16 cellular contexts compared by ENCODE assay signal in genomic region chr4:7852568-7853185, GRCh38.
DNase-seq lines count a peak whose midpoint lies in the region; ATAC-seq, FAIRE-seq and TF ChIP-seq lines count a peak whose summit lies in the region.
"Had no signal": no experiment of that assay in that cellular context is flagged by ENCODE, and none has a peak within 500 bp of the region (broad histone marks: within the 10 kb centered on the region; RNA-seq: fewer than 3 reads in every experiment).

No MANE protein-coding gene starts in this region.

- BruUV-seq in Panc1 (replicated peaks; lab: Mats Ljungman, UMichigan), result no TSS peak

- H3K27me3 ChIP-seq in Panc1 (ENCODE audit: control insufficient read depth, insufficient read depth, low read length), result no peaks in the 10 kb centered on the region
- H3K27me3 ChIP-seq: heart right ventricle had no signal

- no peak overlapping the region for H3K27ac ChIP-seq in Panc1 (ENCODE audit: low read length)
- H3K27ac ChIP-seq: WERI-Rb-1 had no signal

- H3K27me3 Mint-ChIP-seq in neural crest cell (ENCODE audit: low read depth), result no peaks in the 10 kb centered on the region

- peaks cover 18% of the 10 kb centered on the region for H3K4me1 Mint-ChIP-seq in neural crest cell
- H3K4me1 Mint-ChIP-seq: endodermal cell, memory B cell had no signal

- H3K27ac Mint-ChIP-seq in neural crest cell (ENCODE audit: unreplicated experiment), result no peak overlapping the region
- H3K27ac Mint-ChIP-seq: endodermal cell, memory B cell had no signal

- peak; percentile 13 to 24 for DNase-seq in activated CD4-positive, alpha-beta T cell treated with anti-CD3 and anti-CD28 coated beads for 4 hours
- DNase-seq in activated CD4-positive, alpha-beta T cell treated with anti-CD3 and anti-CD28 coated beads for 1 hour, result no peak
- DNase-seq in Panc1 (ENCODE audit: low read depth, low spot score), result no peak
- DNase-seq in cardiac fibroblast (ENCODE audit: low read depth in 2 of 2), result peak; percentile 50 to 79
- DNase-seq in neural crest cell (ENCODE audit: low read depth, low spot score), result no peak
- no peak for DNase-seq in GM19239 (ENCODE audit: insufficient read length, low spot score)
- no peak for DNase-seq in EL
- no peak for DNase-seq in cerebellar cortex (ENCODE audit: low spot score)
- DNase-seq: endodermal cell, heart right ventricle, NCI-H1092 treated with DMSO at 0.1 percent for 48 hours, NCI-H526, SHP77, trophoblast cell, WERI-Rb-1 had no signal

- H3K4me1 ChIP-seq in Panc1 (ENCODE audit: control insufficient read depth, insufficient read depth, low read length), result peaks cover 5% of the 10 kb centered on the region; the same call in 1 of the 2 replicates

- peak; percentile 43; the same call in 1 of the 2 replicates for ATAC-seq in Panc1

- peaks cover 16% of the 10 kb centered on the region for H3K36me3 ChIP-seq in Panc1 (ENCODE audit: control insufficient read depth, insufficient read depth, low read length)

- peaks cover 2% of the 10 kb centered on the region for H3K9me3 Mint-ChIP-seq in neural crest cell
- H3K9me3 Mint-ChIP-seq: endodermal cell had no signal

- CTCF ChIA-PET in Panc1 (lab: Charles Lee), result no interaction called here

- peak overlapping the region; percentile 25 for H3K4me3 Mint-ChIP-seq in neural crest cell
- H3K4me3 Mint-ChIP-seq: endodermal cell, memory B cell had no signal

- H3K4me3 ChIP-seq in Panc1 (ENCODE audit: low read depth in 2 of 2, low read length in 2 of 2), result no peak overlapping the region
- H3K4me3 ChIP-seq in cardiac fibroblast (replicated peaks in 1 of 2; ENCODE audit: low read depth in 2 of 2, low read length in 2 of 2), result no peak overlapping the region
- H3K4me3 ChIP-seq: heart right ventricle had no signal

- intact Hi-C loops in Panc1 (cut with micrococcal nuclease; ENCODE audit: unreplicated experiment), result no loop called here

- no peaks in the 10 kb centered on the region for H3K9me3 ChIP-seq in Panc1 (ENCODE audit: control insufficient read depth, insufficient read depth, low read depth, low read length)
- H3K9me3 ChIP-seq: heart right ventricle had no signal

- in situ Hi-C loops in Panc1 (cut with HindIII; ENCODE audit: low pct_unique_long_range_greater_than_20kb, low sequenced_read_pairs), result no loop called here

- TF ChIP-seq CTCF in Panc1 (IDR thresholded peaks at IDR 0.05) (no peak), cardiac fibroblast (IDR thresholded peaks at IDR 0.05; ENCODE audit: low read depth, low read length) (no peak), neural crest cell (conservative IDR thresholded peaks at IDR 0.05) (no peak)

- peaks cover 17% of the 10 kb centered on the region for H3K36me3 Mint-ChIP-seq in neural crest cell (ENCODE audit: low read depth)
- H3K36me3 Mint-ChIP-seq: memory B cell had no signal

- POLR2A ChIA-PET in Panc1 (lab: Charles Lee), result no interaction called here

- FAIRE-seq in GM19239 (lab: Jason Lieb, UNC), result no peak

Comparison
In these comparisons a context has a peak if more than half of its experiments do, and no peak if none do; other contexts are left out.
1. DNase-seq: peak in activated CD4-positive, alpha-beta T cell treated with anti-CD3 and anti-CD28 coated beads for 4 hours (2 of 2) and cardiac fibroblast (2 of 2); none in activated CD4-positive, alpha-beta T cell treated with anti-CD3 and anti-CD28 coated beads for 1 hour (single experiment), Panc1 (single experiment), neural crest cell (single experiment), GM19239 (single experiment), EL (single experiment) and cerebellar cortex (single experiment).